In the genomic region with DNA sequence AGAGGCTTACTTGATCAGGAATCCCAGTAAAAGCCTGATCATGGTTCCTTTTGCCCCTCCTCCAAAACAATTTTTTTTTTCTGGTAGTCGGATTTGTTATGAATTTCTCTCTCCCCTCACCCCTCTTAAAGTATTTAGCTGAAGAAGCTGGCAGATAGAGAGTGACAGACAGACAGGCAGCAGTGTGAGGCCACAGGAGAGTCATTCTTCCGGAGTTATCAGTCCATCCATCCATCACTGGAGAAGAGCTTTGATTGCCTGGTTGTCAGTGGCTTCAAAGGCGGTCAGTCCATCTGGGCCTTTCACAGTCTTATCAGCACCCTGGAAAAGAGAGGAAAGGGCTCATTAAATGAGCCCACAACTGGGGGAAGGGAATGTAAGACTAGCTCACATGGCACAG, we compare ENCODE assay signal across 19 cellular contexts. TPM values are rescaled to one million over a fixed set of nuclear protein-coding genes. Genes with fewer than 3 reads are reported as not detected.
DNase-seq lines count a peak whose midpoint lies in the region; ATAC-seq and TF ChIP-seq lines count a peak whose summit lies in the region.
"Had no signal": no experiment of that assay in that cellular context is flagged by ENCODE, and none has a peak within 500 bp of the region (broad histone marks: within the 10 kb centered on the region; RNA-seq: fewer than 3 reads in every experiment).

No MANE protein-coding gene starts in this region.

- no peak overlapping the region for H3K27ac ChIP-seq in dorsolateral prefrontal cortex

- no peak overlapping the region for H3K4me3 ChIP-seq in dorsolateral prefrontal cortex

- H3K4me3 Mint-ChIP-seq in nephron progenitor cell = peak overlapping the region; percentile 58
- H3K4me3 Mint-ChIP-seq: activated B cell treated with CpG ODN at 0.5 μM for 24 hours, naive B cell had no signal

- no peaks in the 10 kb centered on the region for H3K9me3 Mint-ChIP-seq in nephron progenitor cell
- H3K9me3 Mint-ChIP-seq: activated B cell treated with CpG ODN at 0.5 μM for 24 hours, naive B cell had no signal

- in situ Hi-C loops in Caki2 (cut with HindIII; ENCODE audit: low pct_unique_long_range_greater_than_20kb, low sequenced_read_pairs) = no loop called here

- H3K27me3 ChIP-seq in dorsolateral prefrontal cortex = no peaks in the 10 kb centered on the region

- TF ChIP-seq CTCF in nephron progenitor cell (IDR thresholded peaks at IDR 0.05) (no peak), dorsolateral prefrontal cortex (IDR thresholded peaks at IDR 0.05 in 54 of 56, conservative IDR thresholded peaks at IDR 0.05 in 2 of 56; ENCODE audit: low read depth in 1 of 56, partially characterized antibody in 56 of 56) (no peak)

- intact Hi-C loops in left cardiac atrium (cut with DNase I) = no loop called here
- intact Hi-C loops in dorsolateral prefrontal cortex (cut with DNase I) = no loop called here

- H3K4me1 Mint-ChIP-seq in nephron progenitor cell = peaks cover 68% of the 10 kb centered on the region

- ATAC-seq in left cardiac atrium = peak; percentile 24 to 67
- ATAC-seq: left lobe of liver, Panc1 had no signal

- no peaks in the 10 kb centered on the region for H3K27me3 Mint-ChIP-seq in nephron progenitor cell (ENCODE audit: low read depth, poor library complexity)
- H3K27me3 Mint-ChIP-seq: activated B cell treated with CpG ODN at 0.5 μM for 24 hours, naive B cell had no signal

- H3K27ac Mint-ChIP-seq in nephron progenitor cell = peak overlapping the region; percentile 96

- DNase-seq in Caki2 (ENCODE audit: low read depth) (peak; percentile 76), OCI-M1 (lab: John Stamatoyannopoulos, UW) (peak; percentile 62), left cardiac atrium (no peak), nephron progenitor cell (peak; percentile 11), GM03348 (ENCODE audit: low spot score) (no peak), 8988T (no peak), dorsolateral prefrontal cortex (no peak)
- DNase-seq: activated B cell treated with CpG ODN at 0.5 μM for 24 hours; activated naive CD4-positive, alpha-beta T cell treated with Interleukin-2 at 50 U/mL for 16 hours; dermis blood vessel endothelial cell; EL; naive B cell; NCI-H2029 treated with DMSO at 0.1 percent for 48 hours; NCI-H526; stimulated activated CD4-positive, alpha-beta T cell treated with anti-CD3 and anti-CD28 coated beads, Interleukin-4, amount 100 ng/mL, for 1 hour; stimulated activated CD8-positive, alpha-beta memory T cell treated with anti-CD3 and anti-CD28 coated beads, Interleukin-4, amount 100 ng/mL, for 48 hours; SW 1271 had no signal

- peaks cover 40% of the 10 kb centered on the region for H3K36me3 Mint-ChIP-seq in nephron progenitor cell (ENCODE audit: low read depth)

RNA-seq across cellular contexts. Expression of a gene that starts 47.5 kb away (rescaled TPM):
- total RNA-seq in Caki2 (2014; rRNA removed; shearing (Covaris generic); ENCODE audit: low replicate concordance) = 60.8 and 73.2 TPM in 2 replicates
- total RNA-seq in left cardiac atrium (100 to 1,000 TPM in 1 of 2 donors, 10 to 100 TPM in 1; 82.1 to 113 TPM), dorsolateral prefrontal cortex (100 to 1,000 TPM in 115 of 120 experiments, 10 to 100 TPM in 5; 80.0 to 205 (median 144) TPM)

Comparison
In these comparisons a context has a peak if more than half of its experiments do, and no peak if none do; other contexts are left out.
1. DNase-seq: peak in Caki2 (single experiment), OCI-M1 (single experiment) and nephron progenitor cell (single experiment); none in left cardiac atrium (single experiment), GM03348 (single experiment), 8988T (single experiment) and dorsolateral prefrontal cortex (0 of 10).